Comparison of ENCODE assay signal across 1 cellular context in the genomic region with DNA sequence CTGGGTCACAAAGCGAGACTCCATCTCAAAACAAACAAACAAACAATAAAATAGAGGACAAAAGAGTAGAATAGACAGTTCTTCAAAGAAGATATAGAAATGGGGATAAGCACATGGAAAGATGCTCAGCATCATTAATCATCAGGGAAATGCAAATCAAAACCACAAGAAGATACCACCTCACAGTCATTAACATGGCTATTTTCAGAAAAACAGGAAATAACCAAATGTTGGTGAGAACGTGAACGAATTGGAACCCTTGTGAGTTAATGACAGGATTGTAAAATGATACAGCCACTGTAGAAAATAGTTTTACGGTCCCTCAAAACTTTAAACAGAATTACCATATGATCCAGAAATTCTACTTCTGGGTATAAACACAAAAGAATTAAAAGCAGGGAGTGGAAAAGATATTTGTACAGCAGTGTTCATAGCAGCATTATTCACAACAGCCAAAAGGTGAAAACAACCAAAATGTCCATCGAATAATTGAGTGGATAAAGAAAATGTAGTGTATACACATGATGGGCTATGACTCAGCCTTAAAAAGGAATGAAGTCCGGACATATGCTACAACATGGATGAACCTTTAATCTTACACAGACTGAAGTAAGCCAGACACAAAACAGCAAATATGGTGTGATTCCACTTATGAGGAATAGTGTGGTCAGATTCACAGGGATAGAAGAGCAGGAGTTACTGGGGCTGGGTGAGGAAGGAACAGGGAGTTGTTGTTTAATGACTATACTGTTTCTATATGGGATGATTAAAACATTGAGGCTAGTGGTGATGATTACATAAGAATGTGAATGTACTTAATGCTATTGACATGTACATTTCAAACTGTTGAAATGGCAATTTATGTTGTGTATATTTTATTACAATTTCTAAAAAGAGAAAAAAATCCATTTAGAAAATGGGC.
TF ChIP-seq lines count a peak whose summit lies in the region.

No MANE protein-coding gene starts in this region.

TF ChIP-seq in GM23338, 12 proteins besides CTCF, POLR2A, EP300 and RAD21:
- no peak for TF ChIP-seq EZH2phosphoT487 (IDR thresholded peaks at IDR 0.05; ENCODE audit: unreplicated experiment)
- TF ChIP-seq NANOG (IDR thresholded peaks at IDR 0.05; ENCODE audit: borderline replicate concordance): no peak
